In the genomic region with DNA sequence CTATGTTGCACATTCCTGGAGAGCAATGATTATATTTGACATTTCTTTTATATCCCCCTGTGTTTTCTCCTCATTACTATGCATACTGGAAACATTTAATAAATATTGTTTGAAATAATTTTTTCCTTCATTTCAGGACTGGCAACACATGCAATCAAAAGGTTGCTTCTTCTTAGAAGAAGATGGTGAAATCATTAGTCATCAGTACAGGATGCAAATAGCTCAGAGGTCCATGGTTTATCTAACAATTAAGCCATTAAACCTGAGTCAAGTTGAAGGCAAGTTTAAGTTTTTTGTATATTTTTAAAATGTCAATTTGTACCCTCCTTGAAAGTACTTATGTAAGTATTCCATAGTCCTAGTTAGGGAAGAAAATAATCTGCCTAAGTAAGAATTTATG, we compare ENCODE assay signal across 21 cellular contexts. TPM values are rescaled to one million over a fixed set of nuclear protein-coding genes. Genes with fewer than 3 reads are reported as not detected.
DNase-seq lines count a peak whose midpoint lies in the region; ATAC-seq, FAIRE-seq and TF ChIP-seq lines count a peak whose summit lies in the region.
"Had no signal": no experiment of that assay in that cellular context is flagged by ENCODE, and none has a peak within 500 bp of the region (broad histone marks: within the 10 kb centered on the region; RNA-seq: fewer than 3 reads in every experiment).

No MANE protein-coding gene starts in this region.

- TF ChIP-seq CTCF in bronchial epithelial cell (IDR thresholded peaks at IDR 0.05; ENCODE audit: insufficient read depth, low read length, severe bottlenecking), result no peak

- ATAC-seq in stimulated activated memory B cell treated with anti-CD40 and anti-IgM and Interleukin-4, amounts not matched to agents 10 μg/mL and 1 μg/mL and 100 μg/mL, for 72 hours, result no peak
- ATAC-seq in HG03442 (IDR thresholded peaks at IDR 0.05; ENCODE audit: unreplicated experiment), result no peak
- ATAC-seq: heart right ventricle, T-helper 17 cell had no signal

- H3K36me3 Mint-ChIP-seq in stimulated activated memory B cell treated with anti-CD40 and anti-IgM and Interleukin-4, amounts not matched to agents 10 μg/mL and 1 μg/mL and 100 μg/mL, for 72 hours, result peaks cover 36% of the 10 kb centered on the region
- peaks cover 21 to 30% of the 10 kb centered on the region in 2 donors for H3K36me3 Mint-ChIP-seq in CD4-positive, alpha-beta memory T cell

- intact Hi-C loops in CD4-positive, alpha-beta memory T cell (cut with micrococcal nuclease), result no loop called here

- no peaks in the 10 kb centered on the region for H3K9me3 Mint-ChIP-seq in stimulated activated memory B cell treated with anti-CD40 and anti-IgM and Interleukin-4, amounts not matched to agents 10 μg/mL and 1 μg/mL and 100 μg/mL, for 72 hours
- H3K9me3 Mint-ChIP-seq in CD4-positive, alpha-beta memory T cell, result no peaks in the 10 kb centered on the region

- POLR2A ChIA-PET in CD4-positive, alpha-beta memory T cell (lab: Charles Lee; ENCODE audit: partially characterized antibody), result no interaction called here

- H3K4me3 ChIP-seq in bronchial epithelial cell (ENCODE audit: low read depth, low read length), result no peak overlapping the region
- no peak overlapping the region for H3K4me3 ChIP-seq in CD4-positive, alpha-beta memory T cell (ENCODE audit: low read length in 2 of 2)
- H3K4me3 ChIP-seq: ascending aorta, esophagus muscularis mucosa, heart right ventricle, left ventricle myocardium inferior, SJSA1, thyroid gland had no signal

- H3K4me1 ChIP-seq in CD4-positive, alpha-beta memory T cell (ENCODE audit: insufficient read depth, low read length), result no peaks in the 10 kb centered on the region
- H3K4me1 ChIP-seq: ascending aorta, esophagus muscularis mucosa, heart right ventricle, left ventricle myocardium inferior, SJSA1, thyroid gland had no signal

- H3K4me1 Mint-ChIP-seq in stimulated activated memory B cell treated with anti-CD40 and anti-IgM and Interleukin-4, amounts not matched to agents 10 μg/mL and 1 μg/mL and 100 μg/mL, for 72 hours, result no peaks in the 10 kb centered on the region
- peaks cover 0 to 2% (median 0%) of the 10 kb centered on the region in 4 donors for H3K4me1 Mint-ChIP-seq in CD4-positive, alpha-beta memory T cell
- H3K4me1 Mint-ChIP-seq: B cell, nephron progenitor cell had no signal

- H3K27ac Mint-ChIP-seq in stimulated activated memory B cell treated with anti-CD40 and anti-IgM and Interleukin-4, amounts not matched to agents 10 μg/mL and 1 μg/mL and 100 μg/mL, for 72 hours, result no peak overlapping the region
- H3K27ac Mint-ChIP-seq in CD4-positive, alpha-beta memory T cell, result no peak overlapping the region
- H3K27ac Mint-ChIP-seq: B cell, nephron progenitor cell, T-helper 17 cell had no signal

- H3K27me3 Mint-ChIP-seq in stimulated activated memory B cell treated with anti-CD40 and anti-IgM and Interleukin-4, amounts not matched to agents 10 μg/mL and 1 μg/mL and 100 μg/mL, for 72 hours, result no peaks in the 10 kb centered on the region
- H3K27me3 Mint-ChIP-seq in CD4-positive, alpha-beta memory T cell, result no peaks in the 10 kb centered on the region
- H3K27me3 Mint-ChIP-seq: B cell, T-helper 17 cell had no signal

- no peak overlapping the region for H3K27ac ChIP-seq in CD4-positive, alpha-beta memory T cell (ENCODE audit: low read depth, low read length)
- H3K27ac ChIP-seq: ascending aorta, esophagus muscularis mucosa, heart right ventricle, left ventricle myocardium inferior, SJSA1, thyroid gland had no signal

- CTCF ChIA-PET in CD4-positive, alpha-beta memory T cell (lab: Charles Lee; ENCODE audit: partially characterized antibody), result no interaction called here

- no peak for FAIRE-seq in bronchial epithelial cell (lab: Jason Lieb, UNC)
- FAIRE-seq: GM18507 had no signal

- H3K9me3 ChIP-seq in CD4-positive, alpha-beta memory T cell (ENCODE audit: control insufficient read depth in 1 of 2, low read length in 2 of 2), result no peaks in the 10 kb centered on the region
- H3K9me3 ChIP-seq: ascending aorta, esophagus muscularis mucosa, left ventricle myocardium inferior, SJSA1, thyroid gland had no signal

- no peaks in the 10 kb centered on the region for H3K36me3 ChIP-seq in bronchial epithelial cell (ENCODE audit: control insufficient read depth, insufficient read depth, low read length)
- no peaks in the 10 kb centered on the region for H3K36me3 ChIP-seq in CD4-positive, alpha-beta memory T cell (ENCODE audit: insufficient read depth, low read length)
- H3K36me3 ChIP-seq: SJSA1 had no signal

- peak; percentile 34 for DNase-seq in EL
- peak; percentile 13 for DNase-seq in M059J (ENCODE audit: low read depth)
- peak; percentile 80 for DNase-seq in bronchial epithelial cell (ENCODE audit: low read depth)
- peak; percentile 80 for DNase-seq in iris pigment epithelial cell (ENCODE audit: low read depth)
- DNase-seq in CD4-positive, alpha-beta memory T cell, result no peak
- DNase-seq: Calu3; effector CD8-positive, alpha-beta T cell; heart right ventricle; left ventricle myocardium inferior; NCI-H1436 treated with DMSO at 0.1 percent for 48 hours; nephron progenitor cell; stimulated activated naive CD4-positive, alpha-beta T cell treated with Interleukin-2 at 50 U/mL for 16 hours; T-helper 17 cell; thyroid gland had no signal

- H3K4me3 Mint-ChIP-seq in stimulated activated memory B cell treated with anti-CD40 and anti-IgM and Interleukin-4, amounts not matched to agents 10 μg/mL and 1 μg/mL and 100 μg/mL, for 72 hours, result no peak overlapping the region
- no peak overlapping the region for H3K4me3 Mint-ChIP-seq in CD4-positive, alpha-beta memory T cell
- H3K4me3 Mint-ChIP-seq: B cell, nephron progenitor cell, T-helper 17 cell had no signal

- no peaks in the 10 kb centered on the region for H3K27me3 ChIP-seq in bronchial epithelial cell (ENCODE audit: control insufficient read depth, insufficient read depth, low read length)
- no peaks in the 10 kb centered on the region for H3K27me3 ChIP-seq in CD4-positive, alpha-beta memory T cell (ENCODE audit: insufficient read depth, low read length)
- H3K27me3 ChIP-seq: ascending aorta, esophagus muscularis mucosa, heart right ventricle, SJSA1, thyroid gland had no signal

RNA-seq across cellular contexts. Expression of gene EFCAB7, which starts 22.5 kb away (rescaled TPM):
- total RNA-seq in M059J (2014; rRNA removed; shearing (Covaris generic)), result 5.1 and 6.9 TPM in 2 replicates
- total RNA-seq in bronchial epithelial cell, result 3.2 and 4.4 TPM in 2 replicates
- 10 to 100 TPM in 1 of 2 experiments, 1 to 10 TPM in 1; 9.8 to 15.1 TPM for total RNA-seq in CD4-positive, alpha-beta memory T cell
- polyA plus RNA-seq in CD4-positive, alpha-beta memory T cell, result 1 to 10 TPM; 4.3 to 6.2 TPM

RNA-seq across cellular contexts. Expression of gene ITGB3BP, which starts 22.8 kb away (rescaled TPM):
- 63.0 and 69.4 TPM in 2 replicates for total RNA-seq in M059J (2014; rRNA removed; shearing (Covaris generic))
- 7.4 and 16.9 TPM in 2 replicates for total RNA-seq in bronchial epithelial cell
- 10 to 100 TPM; 26.4 to 27.8 TPM for total RNA-seq in CD4-positive, alpha-beta memory T cell
- polyA plus RNA-seq in CD4-positive, alpha-beta memory T cell, result 10 to 100 TPM; 18.7 to 25.7 TPM

RNA-seq across cellular contexts. Expression of gene PGM1, which starts 47.4 kb away (rescaled TPM):
- 101 and 119 TPM in 2 replicates for total RNA-seq in M059J (2014; rRNA removed; shearing (Covaris generic))
- 42.4 and 69.2 TPM in 2 replicates for total RNA-seq in bronchial epithelial cell
- total RNA-seq in CD4-positive, alpha-beta memory T cell, result 10 to 100 TPM; 18.8 to 20.7 TPM
- 10 to 100 TPM; 32.5 to 48.3 TPM for polyA plus RNA-seq in CD4-positive, alpha-beta memory T cell

Comparison
In these comparisons a context has a peak if more than half of its experiments do, and no peak if none do; other contexts are left out.
1. DNase-seq: peak in EL (single experiment), M059J (single experiment), bronchial epithelial cell (single experiment) and iris pigment epithelial cell (single experiment); none in CD4-positive, alpha-beta memory T cell (0 of 5).